In genomic region chr20:3472105-3472504, GRCh38 we compare ENCODE assay signal across 1 cellular context.
TF ChIP-seq lines count a peak whose summit lies in the region.

No MANE protein-coding gene starts in this region.

TF ChIP-seq in GM12878, 131 proteins besides CTCF, POLR2A, EP300 and RAD21 (continued from another document):
- TF ChIP-seq ATF2 (IDR thresholded peaks at IDR 0.05; ENCODE audit: low read length) (no peak), CHD1 (IDR thresholded peaks at IDR 0.05; ENCODE audit: low read depth, low read length) (no peak), CREM (IDR thresholded peaks at IDR 0.05; ENCODE audit: low read depth) (no peak), RUNX3 (IDR thresholded peaks at IDR 0.05; ENCODE audit: low read length) (no peak), MTA3 (IDR thresholded peaks at IDR 0.05; ENCODE audit: borderline replicate concordance, low read length) (no peak), HDAC2 (IDR thresholded peaks at IDR 0.05) (no peak), YBX1 (IDR thresholded peaks at IDR 0.05) (no peak), RBBP5 (conservative IDR thresholded peaks at IDR 0.05) (no peak), MEF2B (IDR thresholded peaks at IDR 0.05; ENCODE audit: partially characterized antibody, poor library complexity, severe bottlenecking) (no peak), ZNF24 (IDR thresholded peaks at IDR 0.05) (no peak), TCF7 (IDR thresholded peaks at IDR 0.05; ENCODE audit: borderline replicate concordance) (no peak), FOS (IDR thresholded peaks at IDR 0.05; ENCODE audit: borderline replicate concordance, extremely low read depth, insufficient read length) (no peak), SMARCA5 (IDR thresholded peaks at IDR 0.05) (no peak), STAT1 (conservative IDR thresholded peaks at IDR 0.05) (no peak), SIN3A (IDR thresholded peaks at IDR 0.05; ENCODE audit: low read depth, low read length) (no peak), CBFB (IDR thresholded peaks at IDR 0.05; ENCODE audit: low read depth) (no peak)
